In genomic region chr16:46774743-46775177, GRCh38 we compare ENCODE assay signal across 15 cellular contexts. TPM values are rescaled to one million over a fixed set of nuclear protein-coding genes. Genes with fewer than 3 reads are reported as not detected.
DNase-seq lines count a peak whose midpoint lies in the region; ATAC-seq and TF ChIP-seq lines count a peak whose summit lies in the region.
"Had no signal": no experiment of that assay in that cellular context is flagged by ENCODE, and none has a peak within 500 bp of the region (broad histone marks: within the 10 kb centered on the region; RNA-seq: fewer than 3 reads in every experiment).

No MANE protein-coding gene starts in this region.

- TF ChIP-seq POLR2A in adrenal gland (IDR thresholded peaks at IDR 0.05): no peak

- H3K4me1 ChIP-seq in BLaER1 (peaks cover 64% of the 10 kb centered on the region), adrenal gland (replicated peaks in 1 of 2) (no peaks in the 10 kb centered on the region)
- H3K4me1 ChIP-seq: thyroid gland had no signal

- no peaks in the 10 kb centered on the region for H3K4me1 Mint-ChIP-seq in activated CD4-positive, alpha-beta T cell treated with anti-CD3 and anti-CD28 coated beads, Interleukin-2, amount 10 ng/mL, durations not matched to agents 24 days and 14 days

- WGBS in adrenal gland, 4 donors: 73 to 77% (median 76%) methylated on average over 3 of the region's 3 CpGs

- peak overlapping the region; percentile 16; the same call in 1 of the 2 replicates for H3K4me3 ChIP-seq in BLaER1
- H3K4me3 ChIP-seq in adrenal gland: no peak overlapping the region
- H3K4me3 ChIP-seq: thyroid gland had no signal

- H3K4me3 Mint-ChIP-seq in activated CD4-positive, alpha-beta T cell treated with anti-CD3 and anti-CD28 coated beads, Interleukin-2, amount 10 ng/mL, durations not matched to agents 24 days and 14 days: no peak overlapping the region

- no peak for DNase-seq in adrenal gland
- no peak for DNase-seq in omental fat pad (ENCODE audit: low spot score)
- no peak for DNase-seq in epidermal melanocyte (ENCODE audit: insufficient read length, low spot score)
- no peak for DNase-seq in activated CD4-positive, alpha-beta T cell treated with anti-CD3 and anti-CD28 coated beads, Interleukin-2, amount 10 ng/mL, durations not matched to agents 24 days and 14 days
- DNase-seq: activated CD4-positive, alpha-beta T cell treated with anti-CD3 and anti-CD28 coated beads, Interleukin-2, amount 50 U/mL, for 4 hours; GF-D8; hypothalamus; left colon; NCI-H1105 treated with DMSO at 0.1 percent for 48 hours; thyroid gland had no signal

- no peaks in the 10 kb centered on the region for H3K36me3 Mint-ChIP-seq in activated CD4-positive, alpha-beta T cell treated with anti-CD3 and anti-CD28 coated beads, Interleukin-2, amount 10 ng/mL, durations not matched to agents 24 days and 14 days (ENCODE audit: low read depth)

- peak overlapping the region; percentile 55 for H3K4me2 ChIP-seq in BLaER1

- H3K36me3 ChIP-seq in BLaER1 (peaks cover 16% of the 10 kb centered on the region), adrenal gland (replicated peaks in 1 of 2) (no peaks in the 10 kb centered on the region)
- H3K36me3 ChIP-seq: thyroid gland had no signal

- H3K27me3 Mint-ChIP-seq in activated CD4-positive, alpha-beta T cell treated with anti-CD3 and anti-CD28 coated beads, Interleukin-2, amount 10 ng/mL, durations not matched to agents 24 days and 14 days: peaks cover 2% of the 10 kb centered on the region

- intact Hi-C loops in adrenal gland (cut with DNase I): no loop called here
- intact Hi-C loops in activated CD4-positive, alpha-beta T cell treated with anti-CD3 and anti-CD28 coated beads, Interleukin-2, amount 10 ng/mL, durations not matched to agents 24 days and 14 days (cut with micrococcal nuclease): no loop called here

- peaks cover 5% of the 10 kb centered on the region for H3K9me3 Mint-ChIP-seq in activated CD4-positive, alpha-beta T cell treated with anti-CD3 and anti-CD28 coated beads, Interleukin-2, amount 10 ng/mL, durations not matched to agents 24 days and 14 days
- H3K9me3 Mint-ChIP-seq: activated T-helper 2 cell treated with anti-CD3 and anti-CD28 coated beads, Interferon-gamma antibody, Interleukin-2, Interleukin-4, amounts not matched to agents 10 μg/mL and 5 μg/mL and 100 μg/mL, durations not matched to agents 14 hours and 24 hours and 36 hours had no signal

- peak; percentile 59 for ATAC-seq in GM19025 (IDR thresholded peaks at IDR 0.05; ENCODE audit: low read depth, unreplicated experiment)
- peak; percentile 79 for ATAC-seq in HG02678 (IDR thresholded peaks at IDR 0.05; ENCODE audit: unreplicated experiment)
- ATAC-seq in HG03469 (IDR thresholded peaks at IDR 0.05; ENCODE audit: unreplicated experiment): peak; percentile 74
- no peak for ATAC-seq in omental fat pad (ENCODE audit: low FRiP score)
- ATAC-seq: left colon had no signal

- H3K27ac ChIP-seq in BLaER1 (peak overlapping the region; percentile 43; the same call in 1 of the 2 replicates), adrenal gland (no peak overlapping the region)
- H3K27ac ChIP-seq: thyroid gland had no signal

- no peak overlapping the region for H3K9ac ChIP-seq in BLaER1

- no peaks in the 10 kb centered on the region for H4K20me1 ChIP-seq in BLaER1

- H3K9me3 ChIP-seq in BLaER1 (peaks cover 67% of the 10 kb centered on the region), adrenal gland (replicated peaks in 1 of 3) (no peaks in the 10 kb centered on the region)
- H3K9me3 ChIP-seq: thyroid gland had no signal

- H3K27me3 ChIP-seq in BLaER1 (no peaks in the 10 kb centered on the region), adrenal gland (no peaks in the 10 kb centered on the region)
- H3K27me3 ChIP-seq: thyroid gland had no signal

- TF ChIP-seq CTCF in adrenal gland (IDR thresholded peaks at IDR 0.05) (no peak), omental fat pad (IDR thresholded peaks at IDR 0.05) (no peak)

- no peak overlapping the region for H3K27ac Mint-ChIP-seq in activated CD4-positive, alpha-beta T cell treated with anti-CD3 and anti-CD28 coated beads, Interleukin-2, amount 10 ng/mL, durations not matched to agents 24 days and 14 days
- H3K27ac Mint-ChIP-seq: activated T-helper 2 cell treated with anti-CD3 and anti-CD28 coated beads, Interferon-gamma antibody, Interleukin-2, Interleukin-4, amounts not matched to agents 10 μg/mL and 5 μg/mL and 100 μg/mL, durations not matched to agents 14 hours and 24 hours and 36 hours had no signal

RNA-seq across cellular contexts. Expression of gene MYLK3, which starts 26.6 kb away (rescaled TPM):
- total RNA-seq in adrenal gland: 1 to 10 TPM in 2 of 8 donors, under 1 TPM in 6; 0.19 to 1.1 (median 0.81) TPM
- polyA plus RNA-seq in adrenal gland: under 1 TPM; 0.10 to 0.32 (median 0.20) TPM
- total RNA-seq in omental fat pad: under 1 TPM in 2 of 4 donors, not detected in 2; 0.38 to 0.48 TPM
- 0.23 and 1.0 TPM in 2 replicates for total RNA-seq in activated CD4-positive, alpha-beta T cell treated with anti-CD3 and anti-CD28 coated beads, Interleukin-2, amount 10 ng/mL, durations not matched to agents 24 days and 14 days

RNA-seq across cellular contexts. Expression of gene C16orf87, which starts 56.2 kb away (rescaled TPM):
- 10 to 100 TPM in 1 of 8 donors, 1 to 10 TPM in 7; 5.6 to 10.4 (median 7.8) TPM for total RNA-seq in adrenal gland
- 10 to 100 TPM in 1 of 3 donors, 1 to 10 TPM in 2; 2.3 to 14.4 (median 5.0) TPM for polyA plus RNA-seq in adrenal gland
- total RNA-seq in omental fat pad: 1 to 10 TPM; 4.0 to 6.6 (median 4.7) TPM
- total RNA-seq in activated CD4-positive, alpha-beta T cell treated with anti-CD3 and anti-CD28 coated beads, Interleukin-2, amount 10 ng/mL, durations not matched to agents 24 days and 14 days: 32.0 and 32.7 TPM in 2 replicates
